In genomic region chr17:59893617-59894100, GRCh38 we compare ENCODE assay signal across 8 cellular contexts. TPM values are rescaled to one million over a fixed set of nuclear protein-coding genes. Genes with fewer than 3 reads are reported as not detected.
A peak's percentile ranks its signal among the peaks of the same experiment; 100 is the strongest.
DNase-seq lines count a peak whose midpoint lies in the region; ATAC-seq and TF ChIP-seq lines count a peak whose summit lies in the region.

No MANE protein-coding gene starts in this region.

- peaks cover 10% of the 10 kb centered on the region for H3K36me3 ChIP-seq in CD4-positive, CD25-positive, alpha-beta regulatory T cell (ENCODE audit: control insufficient read depth, insufficient read depth, low read length)
- H3K36me3 ChIP-seq in breast epithelium (no peaks in the 10 kb centered on the region), thoracic aorta (peaks cover 4% of the 10 kb centered on the region)

- no peaks in the 10 kb centered on the region for H3K27me3 Mint-ChIP-seq in CD4-positive, CD25-positive, alpha-beta regulatory T cell

- peak overlapping the region; percentile 96 to 100 (median 98) for H3K4me3 Mint-ChIP-seq in CD4-positive, CD25-positive, alpha-beta regulatory T cell

- H3K36me3 Mint-ChIP-seq in CD4-positive, CD25-positive, alpha-beta regulatory T cell, result peaks cover 5% of the 10 kb centered on the region

- H3K27ac Mint-ChIP-seq in CD4-positive, CD25-positive, alpha-beta regulatory T cell, result peak overlapping the region; percentile 97 to 100 (median 100)

- peaks cover 35% of the 10 kb centered on the region for H3K4me1 ChIP-seq in CD4-positive, CD25-positive, alpha-beta regulatory T cell (ENCODE audit: control insufficient read depth, insufficient read depth, low read length, poor library complexity, severe bottlenecking)
- peaks cover 0 to 10% of the 10 kb centered on the region in 2 donors for H3K4me1 ChIP-seq in breast epithelium
- peaks cover 24 to 32% of the 10 kb centered on the region in 2 donors for H3K4me1 ChIP-seq in thoracic aorta (ENCODE audit: control insufficient read depth in 1 of 2, low read depth in 2 of 2)

- H3K9me3 Mint-ChIP-seq in CD4-positive, CD25-positive, alpha-beta regulatory T cell, result peaks cover 0 to 2% (median 0%) of the 10 kb centered on the region in 7 donors

- peak overlapping the region; percentile 96 for H3K27ac ChIP-seq in CD4-positive, CD25-positive, alpha-beta regulatory T cell (ENCODE audit: insufficient read depth, low read length, poor library complexity, severe bottlenecking)
- H3K27ac ChIP-seq in breast epithelium, result peak overlapping the region; percentile 94 to 95
- peak overlapping the region; percentile 86 to 87 for H3K27ac ChIP-seq in thoracic aorta

- H3K4me1 Mint-ChIP-seq in CD4-positive, CD25-positive, alpha-beta regulatory T cell, result peaks cover 6 to 73% (median 37%) of the 10 kb centered on the region in 4 donors

- H3K27me3 ChIP-seq in CD4-positive, CD25-positive, alpha-beta regulatory T cell (ENCODE audit: control insufficient read depth, insufficient read depth, low read length), result no peaks in the 10 kb centered on the region
- H3K27me3 ChIP-seq in breast epithelium (no peaks in the 10 kb centered on the region), thoracic aorta (replicated peaks; ENCODE audit: insufficient read depth) (no peaks in the 10 kb centered on the region)

- H3K4me3 ChIP-seq in CD4-positive, CD25-positive, alpha-beta regulatory T cell (ENCODE audit: low read depth, low read length), result peak overlapping the region; percentile 89
- H3K4me3 ChIP-seq in breast epithelium (peak overlapping the region; percentile 89 to 99 (median 89)), thoracic aorta (peak overlapping the region; percentile 98)

- intact Hi-C loops in breast epithelium (cut with DNase I; ENCODE audit: low total_unique reads), result loop anchor here (10.0 kb wide), 1 partner anchor 1601 kb away; no protein-coding TSS in a partner anchor

- peak in 1 of 3 donors; percentile 59 for DNase-seq in CD4-positive, CD25-positive, alpha-beta regulatory T cell
- peak; percentile 33 for DNase-seq in NOMO-1 treated with DMSO at 0.1 percent for 48 hours (lab: John Stamatoyannopoulos, UW; ENCODE audit: unreplicated experiment)
- no peak for DNase-seq in breast epithelium (ENCODE audit: low spot score in 2 of 2)
- DNase-seq in left lobe of liver (ENCODE audit: low spot score), result no peak
- DNase-seq in thoracic aorta (ENCODE audit: low spot score), result no peak
- DNase-seq in activated effector memory CD4-positive, alpha-beta T cell treated with anti-CD3 and anti-CD28 coated beads, Interleukin-2, amount 50 U/mL, for 16 hours, result no peak

- no peak for TF ChIP-seq CTCF in breast epithelium (IDR thresholded peaks at IDR 0.05)
- TF ChIP-seq CTCF in thoracic aorta (IDR thresholded peaks at IDR 0.05), result no peak

- no peak for ATAC-seq in CD4-positive, CD25-positive, alpha-beta regulatory T cell (ENCODE audit: low read depth in 2 of 2)
- ATAC-seq in GM19395 (IDR thresholded peaks at IDR 0.05; ENCODE audit: unreplicated experiment) (peak; percentile 2), left lobe of liver (peak; percentile 10), thoracic aorta (ENCODE audit: insufficient number of reproducible peaks, low FRiP score, low read depth) (no peak), HG03095 (IDR thresholded peaks at IDR 0.05; ENCODE audit: unreplicated experiment) (no peak)

- no peaks in the 10 kb centered on the region for H3K9me3 ChIP-seq in CD4-positive, CD25-positive, alpha-beta regulatory T cell (ENCODE audit: control insufficient read depth in 2 of 2, low read length in 2 of 2)
- H3K9me3 ChIP-seq in breast epithelium (no peaks in the 10 kb centered on the region), thoracic aorta (no peaks in the 10 kb centered on the region)

- TF ChIP-seq POLR2A in breast epithelium (IDR thresholded peaks at IDR 0.05), result no peak

RNA-seq across cellular contexts. Expression of gene RPS6KB1, which starts 0.7 kb away (rescaled TPM):
- total RNA-seq in CD4-positive, CD25-positive, alpha-beta regulatory T cell, result 123 TPM
- polyA plus RNA-seq in CD4-positive, CD25-positive, alpha-beta regulatory T cell, result 10 to 100 TPM; 19.9 to 28.1 (median 25.0) TPM
- total RNA-seq in breast epithelium, result 10 to 100 TPM; 40.3 to 62.3 (median 47.5) TPM
- total RNA-seq in left lobe of liver, result 16.4 TPM
- 10 to 100 TPM; 31.0 to 62.6 TPM for total RNA-seq in thoracic aorta

RNA-seq across cellular contexts. Expression of gene TUBD1, which starts 0.9 kb away (rescaled TPM):
- 16.3 TPM for total RNA-seq in CD4-positive, CD25-positive, alpha-beta regulatory T cell
- 10 to 100 TPM; 21.0 to 28.2 (median 24.6) TPM for polyA plus RNA-seq in CD4-positive, CD25-positive, alpha-beta regulatory T cell
- total RNA-seq in breast epithelium (10 to 100 TPM in 2 of 3 donors, 1 to 10 TPM in 1; 6.6 to 25.0 (median 19.7) TPM), left lobe of liver (6.2 TPM), thoracic aorta (10 to 100 TPM; 11.0 to 28.0 TPM)

Comparison
In these comparisons a context has a peak if more than half of its experiments do, and no peak if none do; other contexts are left out.
1. ATAC-seq: peak in GM19395 (single experiment) and left lobe of liver (single experiment); none in CD4-positive, CD25-positive, alpha-beta regulatory T cell (0 of 2), thoracic aorta (single experiment) and HG03095 (single experiment).
2. Peak in every context shown above with its lines, with median percentiles within 50 percentile points of each other: H3K27ac ChIP-seq and H3K4me3 ChIP-seq.